In the genomic region with DNA sequence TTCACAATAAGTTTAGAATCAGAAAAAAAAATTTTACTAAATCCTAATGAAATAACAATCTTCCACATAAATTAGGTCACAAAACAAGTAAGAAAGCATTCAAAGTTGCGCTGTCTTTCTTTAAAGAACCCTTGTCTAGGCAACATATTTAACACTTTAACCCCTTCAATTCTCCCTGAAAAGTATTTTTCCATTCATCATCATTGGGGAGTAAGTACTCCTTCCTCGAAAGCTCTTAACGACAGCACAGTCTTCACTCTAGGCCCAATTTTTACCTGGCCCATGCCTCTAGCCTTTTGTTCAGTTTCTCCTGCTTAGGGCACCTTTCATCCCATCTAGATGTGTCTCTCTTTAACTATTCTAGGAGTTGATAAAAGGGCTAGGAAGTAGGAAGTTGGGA, we compare ENCODE assay signal across 9 cellular contexts. TPM values are rescaled to one million over a fixed set of nuclear protein-coding genes. Genes with fewer than 3 reads are reported as not detected.
A peak's percentile ranks its signal among the peaks of the same experiment; 100 is the strongest.
DNase-seq lines count a peak whose midpoint lies in the region; ATAC-seq and TF ChIP-seq lines count a peak whose summit lies in the region.
"Had no signal": no experiment of that assay in that cellular context is flagged by ENCODE, and none has a peak within 500 bp of the region (broad histone marks: within the 10 kb centered on the region; RNA-seq: fewer than 3 reads in every experiment).

No MANE protein-coding gene starts in this region.

- H3K4me2 ChIP-seq in SK-N-SH: peak overlapping the region; percentile 89

- H3K4me1 Mint-ChIP-seq in activated CD8-positive, alpha-beta T cell treated with anti-CD3 and anti-CD28 coated beads for 36 hours (ENCODE audit: low read depth): peaks cover 49% of the 10 kb centered on the region
- H3K4me1 Mint-ChIP-seq in stimulated activated naive CD8-positive, alpha-beta T cell treated with anti-CD3 and anti-CD28 coated beads, Interleukin-15, amount 100 ng/mL, for 72 hours: peaks cover 53% of the 10 kb centered on the region

- peaks cover 34% of the 10 kb centered on the region for H4K20me1 ChIP-seq in SK-N-SH (ENCODE audit: insufficient read depth)

- H3K27me3 Mint-ChIP-seq in activated CD8-positive, alpha-beta T cell treated with anti-CD3 and anti-CD28 coated beads for 36 hours: no peaks in the 10 kb centered on the region
- H3K27me3 Mint-ChIP-seq in stimulated activated naive CD8-positive, alpha-beta T cell treated with anti-CD3 and anti-CD28 coated beads, Interleukin-15, amount 100 ng/mL, for 72 hours: no peaks in the 10 kb centered on the region

- H3K79me2 ChIP-seq in SK-N-SH (ENCODE audit: insufficient read depth): peaks cover 68% of the 10 kb centered on the region

- peak overlapping the region; percentile 96 for H3K4me3 Mint-ChIP-seq in activated CD8-positive, alpha-beta T cell treated with anti-CD3 and anti-CD28 coated beads for 36 hours
- peak overlapping the region; percentile 94 to 96 for H3K4me3 Mint-ChIP-seq in stimulated activated naive CD8-positive, alpha-beta T cell treated with anti-CD3 and anti-CD28 coated beads, Interleukin-15, amount 100 ng/mL, for 72 hours

- H3K9me3 Mint-ChIP-seq in activated CD8-positive, alpha-beta T cell treated with anti-CD3 and anti-CD28 coated beads for 36 hours: no peaks in the 10 kb centered on the region
- no peaks in the 10 kb centered on the region for H3K9me3 Mint-ChIP-seq in stimulated activated naive CD8-positive, alpha-beta T cell treated with anti-CD3 and anti-CD28 coated beads, Interleukin-15, amount 100 ng/mL, for 72 hours

- POLR2A ChIA-PET in SK-N-SH (lab: Yijun Ruan, JAX): interaction anchor here (1.8 kb wide), 1 partner anchor 9 kb away, joined by 5 read pairs; no protein-coding TSS in a partner anchor
- POLR2A ChIA-PET in activated CD8-positive, alpha-beta T cell treated with anti-CD3 and anti-CD28 coated beads for 36 hours (lab: Charles Lee): interaction anchor here (1.0 to 1.4 kb wide), 2 partner anchors 10 to 14 kb away, joined by 3 to 4 read pairs; no protein-coding TSS in a partner anchor

- no peak for ATAC-seq in SK-N-SH treated with all-trans-retinoic acid at 6 μM for 48 hours
- ATAC-seq in activated CD8-positive, alpha-beta T cell treated with anti-CD3 and anti-CD28 coated beads for 36 hours: no peak
- no peak for ATAC-seq in stimulated activated naive CD8-positive, alpha-beta T cell treated with anti-CD3 and anti-CD28 coated beads, Interleukin-15, amount 100 ng/mL, for 72 hours
- ATAC-seq in HG03095 (IDR thresholded peaks at IDR 0.05; ENCODE audit: unreplicated experiment): no peak
- ATAC-seq in activated CD4-positive, CD25-positive, alpha-beta regulatory T cell treated with anti-CD3 and anti-CD28 coated beads, Interleukin-2, amount 50 U/mL, for 24 hours: no peak

- TF ChIP-seq EP300 in SK-N-SH (IDR thresholded peaks at IDR 0.05; ENCODE audit: borderline replicate concordance in 1 of 2, low read depth in 1 of 2, low read length in 1 of 2): no peak

- no peaks in the 10 kb centered on the region for H3K27me3 ChIP-seq in SK-N-SH (ENCODE audit: insufficient read depth)
- no peaks in the 10 kb centered on the region for H3K27me3 ChIP-seq in iPS-20b (ENCODE audit: insufficient read depth, low read length)

- H3K9me2 ChIP-seq in SK-N-SH: no peaks in the 10 kb centered on the region

- H3K36me3 Mint-ChIP-seq in activated CD8-positive, alpha-beta T cell treated with anti-CD3 and anti-CD28 coated beads for 36 hours (ENCODE audit: low read depth): peaks cover 51% of the 10 kb centered on the region

- DNase-seq in SK-N-SH (no peak), foreskin melanocyte (no peak)
- DNase-seq in activated CD8-positive, alpha-beta T cell treated with anti-CD3 and anti-CD28 coated beads for 36 hours: no peak
- no peak for DNase-seq in stimulated activated naive CD8-positive, alpha-beta T cell treated with anti-CD3 and anti-CD28 coated beads, Interleukin-15, amount 100 ng/mL, for 72 hours
- DNase-seq: stimulated activated CD4-positive, alpha-beta T cell treated with anti-CD3 and anti-CD28 coated beads, Interleukin-15, amount 100 ng/mL, for 24 hours had no signal

- H2AFZ ChIP-seq in SK-N-SH (ENCODE audit: low read depth): no peak overlapping the region

- H3F3A ChIP-seq in SK-N-SH (replicated peaks; ENCODE audit: insufficient read depth): peaks cover 8% of the 10 kb centered on the region

- peaks cover 4 to 20% of the 10 kb centered on the region in 2 experiments; a peak in 2 of 4 replicates for H3K4me1 ChIP-seq in SK-N-SH (ENCODE audit: control insufficient read depth in 1 of 2, insufficient read depth in 2 of 2, low read depth in 1 of 2, low read length in 1 of 2)
- H3K4me1 ChIP-seq in iPS-20b (ENCODE audit: insufficient read depth, low read length): peaks cover 23% of the 10 kb centered on the region

- peak overlapping the region; percentile 62 to 82 for H3K4me3 ChIP-seq in SK-N-SH (ENCODE audit: low read depth in 2 of 2, low read length in 1 of 2)
- peak overlapping the region; percentile 68 for H3K4me3 ChIP-seq in iPS-20b (ENCODE audit: low read length)

- TF ChIP-seq CTCF in SK-N-SH (IDR thresholded peaks at IDR 0.05): no peak
- TF ChIP-seq CTCF in activated CD8-positive, alpha-beta T cell treated with anti-CD3 and anti-CD28 coated beads for 36 hours (IDR thresholded peaks at IDR 0.05): no peak

- H3K9me3 ChIP-seq in SK-N-SH (no peaks in the 10 kb centered on the region), iPS-20b (ENCODE audit: insufficient read depth, low read depth, low read length) (no peaks in the 10 kb centered on the region)

- H3K27ac Mint-ChIP-seq in activated CD8-positive, alpha-beta T cell treated with anti-CD3 and anti-CD28 coated beads for 36 hours: peak overlapping the region; percentile 13
- peak overlapping the region; percentile 23 to 74 for H3K27ac Mint-ChIP-seq in stimulated activated naive CD8-positive, alpha-beta T cell treated with anti-CD3 and anti-CD28 coated beads, Interleukin-15, amount 100 ng/mL, for 72 hours

- H3K27ac ChIP-seq in SK-N-SH (ENCODE audit: low read depth in 2 of 2, low read length in 1 of 2) (no peak overlapping the region; a peak in 1 of 4 replicates), iPS-20b (ENCODE audit: low read length) (no peak overlapping the region)

- H3K9ac ChIP-seq in SK-N-SH (peak overlapping the region; percentile 49), iPS-20b (ENCODE audit: low read depth, low read length) (peak overlapping the region; percentile 61; the same call in 1 of the 2 replicates)

- intact Hi-C loops in activated CD8-positive, alpha-beta T cell treated with anti-CD3 and anti-CD28 coated beads for 36 hours (cut with micrococcal nuclease): loop anchor here (5.0 kb wide), 2 partner anchors 90 to 185 kb away; a partner anchor contains a TSS

- H3K36me3 ChIP-seq in SK-N-SH (replicated peaks in 1 of 2; ENCODE audit: control insufficient read depth in 1 of 2, insufficient read depth in 2 of 2, low read length in 1 of 2): peaks cover 27 to 33% of the 10 kb centered on the region in 2 experiments
- peaks cover 10% of the 10 kb centered on the region; the same call in 1 of the 2 replicates for H3K36me3 ChIP-seq in iPS-20b (ENCODE audit: insufficient read depth, low read depth, low read length)

- CTCF ChIA-PET in SK-N-SH (lab: Yijun Ruan, JAX): interaction anchor here (1.2 to 4.9 kb wide), 6 partner anchors 8 to 284 kb away, joined by 3 to 59 read pairs (median 20); no protein-coding TSS in a partner anchor
- CTCF ChIA-PET in activated CD8-positive, alpha-beta T cell treated with anti-CD3 and anti-CD28 coated beads for 36 hours (lab: Charles Lee): interaction anchor here (0.7 to 3.7 kb wide), 6 partner anchors 9 to 286 kb away, joined by 3 to 26 read pairs (median 6); no protein-coding TSS in a partner anchor

- no peak for TF ChIP-seq RAD21 in SK-N-SH (IDR thresholded peaks at IDR 0.05; ENCODE audit: low read length)

- 44% methylated on average over 3 of the region's 3 CpGs for WGBS in SK-N-SH (ENCODE audit: low lambda C conversion rate)

TF ChIP-seq in SK-N-SH, 30 proteins besides CTCF, POLR2A, EP300 and RAD21:
- TF ChIP-seq RFX5 (IDR thresholded peaks at IDR 0.05; ENCODE audit: low read length): no peak
- TF ChIP-seq, protein P1, sequence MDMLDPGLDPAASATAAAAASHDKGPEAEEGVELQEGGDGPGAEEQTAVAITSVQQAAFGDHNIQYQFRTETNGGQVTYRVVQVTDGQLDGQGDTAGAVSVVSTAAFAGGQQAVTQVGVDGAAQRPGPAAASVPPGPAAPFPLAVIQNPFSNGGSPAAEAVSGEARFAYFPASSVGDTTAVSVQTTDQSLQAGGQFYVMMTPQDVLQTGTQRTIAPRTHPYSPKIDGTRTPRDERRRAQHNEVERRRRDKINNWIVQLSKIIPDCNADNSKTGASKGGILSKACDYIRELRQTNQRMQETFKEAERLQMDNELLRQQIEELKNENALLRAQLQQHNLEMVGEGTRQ (IDR thresholded peaks at IDR 0.05; ENCODE audit: borderline replicate concordance, low read depth, low read length): no peak
- no peak for TF ChIP-seq RCOR1 (IDR thresholded peaks at IDR 0.05; ENCODE audit: low read length)
- no peak for TF ChIP-seq YY1 (IDR thresholded peaks at IDR 0.05; ENCODE audit: low read depth)

TF ChIP-seq in SK-N-SH treated with all-trans-retinoic acid at 6 μM for 48 hours, 23 proteins besides CTCF, POLR2A, EP300 and RAD21:
- TF ChIP-seq ZFP3 (CRISPR knock-in tag; IDR thresholded peaks at IDR 0.05): no peak
TF ChIP-seq in SK-N-SH treated with all-trans-retinoic acid at 6 μM for 48 hours: peak in this region for 0.

RNA-seq across cellular contexts. Expression of a gene that starts 2.6 kb away (rescaled TPM):
- 27.9 and 31.7 TPM in 2 replicates for polyA plus RNA-seq in SK-N-SH (2012; rRNA removed)
- polyA plus RNA-seq in SK-N-SH (2012; cell fraction: cytosol; rRNA removed): 26.8 and 27.8 TPM in 2 replicates
- polyA plus RNA-seq in SK-N-SH (2012; cell fraction: nucleus; rRNA removed): 13.0 and 19.1 TPM in 2 replicates
- total RNA-seq in activated CD8-positive, alpha-beta T cell treated with anti-CD3 and anti-CD28 coated beads for 36 hours: 10 to 100 TPM; 38.5 to 38.6 TPM

RNA-seq across cellular contexts. Expression of a gene that starts 23.2 kb away (rescaled TPM):
- polyA plus RNA-seq in SK-N-SH (2012; rRNA removed): 29.1 and 44.5 TPM in 2 replicates
- polyA plus RNA-seq in SK-N-SH (2012; cell fraction: cytosol; rRNA removed): 26.3 and 28.2 TPM in 2 replicates
- 83.0 and 97.0 TPM in 2 replicates for polyA plus RNA-seq in SK-N-SH (2012; cell fraction: nucleus; rRNA removed)
- total RNA-seq in activated CD8-positive, alpha-beta T cell treated with anti-CD3 and anti-CD28 coated beads for 36 hours: 10 to 100 TPM; 11.8 to 12.2 TPM
